ENCODE assay signal across 8 cellular contexts in genomic region chr2:127106457-127106997, GRCh38. TPM values are rescaled to one million over a fixed set of nuclear protein-coding genes. Genes with fewer than 3 reads are reported as not detected.
A peak's percentile ranks its signal among the peaks of the same experiment; 100 is the strongest.
DNase-seq lines count a peak whose midpoint lies in the region; ATAC-seq, FAIRE-seq and TF ChIP-seq lines count a peak whose summit lies in the region.

No MANE protein-coding gene starts in this region.

- H3K36me3 ChIP-seq in neuronal stem cell (replicated peaks in 1 of 2; ENCODE audit: control insufficient read depth in 2 of 2, insufficient read depth in 2 of 2, low read length in 2 of 2): peaks cover 0 to 1% of the 10 kb centered on the region in 2 donors

- H3K18ac ChIP-seq in neuronal stem cell (ENCODE audit: low read length): peak overlapping the region; percentile 71

- peak overlapping the region; percentile 86 for H3K23ac ChIP-seq in neuronal stem cell (ENCODE audit: low read depth, low read length, poor library complexity)

- WGBS in A549 (ENCODE audit: missing lambda C conversion rate): 23% methylated on average over 5 of the region's 45 CpGs
- no CpG with 5 or more reads among the region's 45 CpGs for WGBS in neuronal stem cell (ENCODE audit: extremely low coverage in 2 of 2, insufficient read length in 2 of 2, insufficient replicate concordance in 1 of 2), 2 donors

- H3K4me1 Mint-ChIP-seq in activated B cell treated with CpG ODN at 0.5 μM for 24 hours: peaks cover 13% of the 10 kb centered on the region

- FAIRE-seq in A549 (lab: Jason Lieb, UNC): no peak

- ATAC-seq in A549 (peak; percentile 32 to 44), GM18909 (IDR thresholded peaks at IDR 0.05; ENCODE audit: poor library complexity, unreplicated experiment) (peak; percentile 21), HG03108 (IDR thresholded peaks at IDR 0.05; ENCODE audit: unreplicated experiment) (peak; percentile 17), activated B cell treated with CpG ODN at 0.5 μM for 24 hours (ENCODE audit: low read depth) (no peak)

- H2AK5ac ChIP-seq in neuronal stem cell (ENCODE audit: low read depth, low read length): peak overlapping the region; percentile 94

- peak overlapping the region; percentile 68 for H2BK120ac ChIP-seq in neuronal stem cell (ENCODE audit: low read depth, low read length)

- H2BK15ac ChIP-seq in neuronal stem cell (ENCODE audit: low read length): peak overlapping the region; percentile 87

- peak overlapping the region; percentile 91 for H2BK5ac ChIP-seq in neuronal stem cell (ENCODE audit: low read length)

- H3K4me2 ChIP-seq in A549 (peak overlapping the region; percentile 75), neuronal stem cell (ENCODE audit: insufficient read depth, low read length, poor library complexity, severe bottlenecking) (peak overlapping the region; percentile 99)

- H3K27ac ChIP-seq in A549 (peak overlapping the region; percentile 74 to 92), neuronal stem cell (replicated peaks; ENCODE audit: low read length) (peak overlapping the region; percentile 68)

- TF ChIP-seq EP300 in A549 (IDR thresholded peaks at IDR 0.05): no peak

- H3K4me1 ChIP-seq in A549 (peaks cover 27% of the 10 kb centered on the region), neuronal stem cell (ENCODE audit: control insufficient read depth in 2 of 2, insufficient read depth in 1 of 2, low read depth in 1 of 2, low read length in 2 of 2) (peaks cover 14 to 26% of the 10 kb centered on the region in 2 donors)

- no peak for TF ChIP-seq RAD21 in A549 (conservative IDR thresholded peaks at IDR 0.05 in 1 of 2, IDR thresholded peaks at IDR 0.05 in 1 of 2)

- peak overlapping the region; percentile 98 for H2AFZ ChIP-seq in neuronal stem cell (ENCODE audit: low read length)

- peaks cover 6% of the 10 kb centered on the region for H3K27me3 Mint-ChIP-seq in activated B cell treated with CpG ODN at 0.5 μM for 24 hours

- no peaks in the 10 kb centered on the region for H3K36me3 Mint-ChIP-seq in activated B cell treated with CpG ODN at 0.5 μM for 24 hours (ENCODE audit: low read depth)

- H3K27me3 ChIP-seq in neuronal stem cell (ENCODE audit: control insufficient read depth in 3 of 3, insufficient read depth in 3 of 3, low read depth in 1 of 3, low read length in 3 of 3): peaks cover 0 to 3% (median 0%) of the 10 kb centered on the region in 3 experiments

- TF ChIP-seq CTCF in A549 (IDR thresholded peaks at IDR 0.05) (no peak), activated B cell treated with CpG ODN at 0.5 μM for 24 hours (IDR thresholded peaks at IDR 0.05) (no peak), fibroblast of villous mesenchyme (IDR thresholded peaks at IDR 0.05; ENCODE audit: insufficient read depth, low read depth, low read length) (no peak)

- intact Hi-C loops in activated B cell treated with CpG ODN at 0.5 μM for 24 hours (cut with micrococcal nuclease): loop anchor here (5.0 kb wide), 1 partner anchor 921 kb away; the partner anchor contains the start of gene SAP130

- H3K9ac ChIP-seq in neuronal stem cell (ENCODE audit: low read depth, low read length, poor library complexity): peak overlapping the region; percentile 96

- CTCF ChIA-PET in A549 (lab: Yijun Ruan, JAX): interaction anchor here (0.8 to 2.5 kb wide), 6 partner anchors 18 to 56 kb away, joined by 3 to 9 read pairs (median 4); no protein-coding TSS in a partner anchor
- CTCF ChIA-PET in activated B cell treated with CpG ODN at 0.5 μM for 24 hours (lab: Charles Lee): interaction anchor here (0.8 to 1.8 kb wide), 2 partner anchors 27 to 38 kb away, joined by 4 to 8 read pairs; no protein-coding TSS in a partner anchor

- POLR2A ChIA-PET in A549 (lab: Yijun Ruan, JAX) (no interaction called here), activated B cell treated with CpG ODN at 0.5 μM for 24 hours (lab: Charles Lee) (interaction anchor here (0.8 to 1.5 kb wide), 6 partner anchors 13 to 42 kb away, joined by 3 to 7 read pairs (median 4); no protein-coding TSS in a partner anchor)

- peak overlapping the region; percentile 45 for H3K4ac ChIP-seq in neuronal stem cell (ENCODE audit: low read length)

- H3K4me3 ChIP-seq in A549 (peak overlapping the region; percentile 56), fibroblast of villous mesenchyme (ENCODE audit: low read depth, low read length) (peak overlapping the region; percentile 89), neuronal stem cell (ENCODE audit: low read length in 2 of 2) (peak overlapping the region; percentile 84 to 92)

- DNase-seq in A549 (ENCODE audit: low read depth in 1 of 2, low spot score in 1 of 2): peak in 1 of 2 experiments; percentile 24
- no peak for DNase-seq in activated B cell treated with CpG ODN at 0.5 μM for 24 hours
- no peak for DNase-seq in fibroblast of villous mesenchyme (ENCODE audit: low read depth)
- no peak for DNase-seq in neuronal stem cell (ENCODE audit: low spot score)
- DNase-seq in NOMO-1 treated with DMSO at 0.1 percent for 48 hours (lab: John Stamatoyannopoulos, UW; ENCODE audit: unreplicated experiment): no peak
- DNase-seq in stimulated activated CD4-positive, alpha-beta T cell treated with anti-CD3 and anti-CD28 coated beads, Interleukin-1b, Interleukin-23, amount 100 ng/mL, for 48 hours: no peak

- no peaks in the 10 kb centered on the region for H3K9me3 Mint-ChIP-seq in activated B cell treated with CpG ODN at 0.5 μM for 24 hours

- H4K8ac ChIP-seq in neuronal stem cell (ENCODE audit: low read depth, low read length): no peak overlapping the region

- TF ChIP-seq POLR2A in A549 (IDR thresholded peaks at IDR 0.05; ENCODE audit: low read length): no peak

- H3K9me3 ChIP-seq in A549: no peaks in the 10 kb centered on the region
- H3K9me3 ChIP-seq in neuronal stem cell (replicated peaks in 1 of 2; ENCODE audit: control insufficient read depth in 2 of 2, insufficient read depth in 1 of 2, low read depth in 1 of 2, low read length in 2 of 2): no peaks in the 10 kb centered on the region

- no peak overlapping the region for H3K27ac Mint-ChIP-seq in activated B cell treated with CpG ODN at 0.5 μM for 24 hours

- H3K4me3 Mint-ChIP-seq in activated B cell treated with CpG ODN at 0.5 μM for 24 hours: peak overlapping the region; percentile 77

- H4K91ac ChIP-seq in neuronal stem cell (ENCODE audit: low read depth, low read length, poor library complexity): no peak overlapping the region

- peaks cover 19% of the 10 kb centered on the region for H3K79me1 ChIP-seq in neuronal stem cell (ENCODE audit: low read depth, low read length)

- H3K14ac ChIP-seq in neuronal stem cell (ENCODE audit: low read length): peak overlapping the region; percentile 59

- peak overlapping the region; percentile 27 for H2BK12ac ChIP-seq in neuronal stem cell (ENCODE audit: low read length)

TF ChIP-seq in A549, 52 proteins besides CTCF, POLR2A, EP300 and RAD21:
- TF ChIP-seq TFCP2L1 (CRISPR knock-in tag; IDR thresholded peaks at IDR 0.05): no peak
- TF ChIP-seq, protein P1, sequence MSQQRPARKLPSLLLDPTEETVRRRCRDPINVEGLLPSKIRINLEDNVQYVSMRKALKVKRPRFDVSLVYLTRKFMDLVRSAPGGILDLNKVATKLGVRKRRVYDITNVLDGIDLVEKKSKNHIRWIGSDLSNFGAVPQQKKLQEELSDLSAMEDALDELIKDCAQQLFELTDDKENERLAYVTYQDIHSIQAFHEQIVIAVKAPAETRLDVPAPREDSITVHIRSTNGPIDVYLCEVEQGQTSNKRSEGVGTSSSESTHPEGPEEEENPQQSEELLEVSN (IDR thresholded peaks at IDR 0.05; ENCODE audit: borderline replicate concordance, low read depth): peak; percentile 61; the same call in 1 of the 2 replicates

RNA-seq across cellular contexts. Expression of gene BIN1, which starts 0.4 kb away (rescaled TPM):
- polyA plus RNA-seq in A549 (2011; rRNA removed) (12.4 and 15.5 TPM in 2 replicates), A549 (2017; fragmentation: RNase III; extraction: RNeasy Plus Mini Kit Qiagen cat#74134 plus additional on column Dnase treatment) (32.3 to 41.5 TPM (median 34.1 TPM) in 3 replicates)
- polyA plus RNA-seq in A549 (2012; cell fraction: cytosol; rRNA removed): 38.5 and 38.9 TPM in 2 replicates
- polyA plus RNA-seq in A549 (2012; cell fraction: nucleus; rRNA removed): 35.0 and 42.2 TPM in 2 replicates
- polyA minus RNA-seq in A549 (2011; rRNA and poly(A)+ RNA removed): 14.2 and 15.8 TPM in 2 replicates
- total RNA-seq in activated B cell treated with CpG ODN at 0.5 μM for 24 hours (62.5 and 63.5 TPM in 2 replicates), fibroblast of villous mesenchyme (75.6 and 85.4 TPM in 2 replicates)
- polyA plus RNA-seq in neuronal stem cell (2013, experiment 1 of 2): 58.5 TPM
- polyA plus RNA-seq in neuronal stem cell (2013, experiment 2 of 2): 59.1 TPM
